In the genomic region with DNA sequence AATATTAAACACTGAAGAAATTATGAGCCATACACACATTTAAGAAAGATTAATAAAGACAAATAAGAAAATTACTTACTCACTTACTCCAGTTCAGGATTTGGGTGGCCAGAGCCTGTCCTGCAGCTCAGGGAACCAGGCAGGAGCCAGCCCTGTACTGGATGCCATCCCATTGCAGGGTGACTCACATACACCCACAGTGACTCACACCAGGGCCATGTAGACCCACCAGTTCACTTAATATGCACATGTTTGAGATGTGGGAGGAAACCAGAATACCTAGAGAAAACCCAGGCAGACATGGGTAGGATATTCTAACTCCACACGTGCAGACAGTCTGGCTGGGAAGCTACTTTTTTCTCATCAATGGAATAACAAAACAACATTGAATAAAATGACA, we compare ENCODE assay signal across 9 cellular contexts. TPM values are rescaled to one million over a fixed set of nuclear protein-coding genes. Genes with fewer than 3 reads are reported as not detected.
DNase-seq lines count a peak whose midpoint lies in the region; ATAC-seq and TF ChIP-seq lines count a peak whose summit lies in the region.
"Had no signal": no experiment of that assay in that cellular context is flagged by ENCODE, and none has a peak within 500 bp of the region (broad histone marks: within the 10 kb centered on the region; RNA-seq: fewer than 3 reads in every experiment).

No MANE protein-coding gene starts in this region.

- H3K4me3 ChIP-seq in thyroid gland (replicated peaks in 1 of 3), result no peak overlapping the region

- TF ChIP-seq POLR2A in thyroid gland (IDR thresholded peaks at IDR 0.05), result no peak

- TF ChIP-seq CTCF in thyroid gland (IDR thresholded peaks at IDR 0.05), result no peak

- 76 to 77% methylated on average over 1 of the region's 1 CpG for WGBS in thyroid gland, 2 donors

- H3K4me1 ChIP-seq in thyroid gland, result no peaks in the 10 kb centered on the region

- no peak overlapping the region for H3K27ac ChIP-seq in thyroid gland
- H3K27ac ChIP-seq: VCaP had no signal

- DNase-seq in ELR (ENCODE audit: low read depth) (peak; percentile 91), M059J (ENCODE audit: low read depth) (peak; percentile 93), dedifferentiated amniotic fluid mesenchymal stem cell (ENCODE audit: extremely low spot score) (peak; percentile 32), pulmonary artery endothelial cell (ENCODE audit: low read depth, low spot score) (peak; percentile 8), GM19238 (ENCODE audit: insufficient read length, low spot score) (no peak), thyroid gland (no peak)
- DNase-seq: NCI-H345 had no signal

- H3K9me3 ChIP-seq in thyroid gland, result no peaks in the 10 kb centered on the region

- no peaks in the 10 kb centered on the region for H3K27me3 ChIP-seq in thyroid gland

- H3K36me3 ChIP-seq in thyroid gland, result no peaks in the 10 kb centered on the region

- intact Hi-C loops in thyroid gland (cut with DNase I), result no loop called here

- no peak for ATAC-seq in GM21381 (IDR thresholded peaks at IDR 0.05; ENCODE audit: unreplicated experiment)

RNA-seq across cellular contexts. Expression of a gene that starts 49.6 kb away (rescaled TPM):
- 6.6 and 8.0 TPM in 2 replicates for total RNA-seq in M059J (2014; rRNA removed; shearing (Covaris generic))
- total RNA-seq in pulmonary artery endothelial cell, result 3.1 and 3.5 TPM in 2 replicates
- total RNA-seq in thyroid gland, result 1 to 10 TPM; 1.1 to 5.1 (median 4.2) TPM

Comparison
In these comparisons a context has a peak if more than half of its experiments do, and no peak if none do; other contexts are left out.
1. DNase-seq: peak in ELR (single experiment), M059J (single experiment), dedifferentiated amniotic fluid mesenchymal stem cell (single experiment) and pulmonary artery endothelial cell (single experiment); none in GM19238 (single experiment) and thyroid gland (0 of 2).